ENCODE assay signal across 31 cellular contexts in genomic region chr5:158354958-158355357, GRCh38.
DNase-seq lines count a peak whose midpoint lies in the region; ATAC-seq, FAIRE-seq and TF ChIP-seq lines count a peak whose summit lies in the region.
"Had no signal": no experiment of that assay in that cellular context is flagged by ENCODE, and none has a peak within 500 bp of the region (broad histone marks: within the 10 kb centered on the region; RNA-seq: fewer than 3 reads in every experiment).

No MANE protein-coding gene starts in this region.

- H3K27me3 ChIP-seq in DOHH2 (ENCODE audit: control insufficient read depth, low read length), result no peaks in the 10 kb centered on the region
- no peaks in the 10 kb centered on the region for H3K27me3 ChIP-seq in GM12878 (replicated peaks in 1 of 2; ENCODE audit: control insufficient read depth in 2 of 2, insufficient read depth in 2 of 2, low read length in 1 of 2)
- H3K27me3 ChIP-seq: gastroesophageal sphincter, hepatocyte, pancreas, upper lobe of left lung had no signal

- H3K4me2 ChIP-seq in DOHH2 (ENCODE audit: low read length) (peak overlapping the region; percentile 8; the same call in 1 of the 2 replicates), GM12878 (ENCODE audit: control insufficient read depth, insufficient read depth) (no peak overlapping the region)
- H3K4me2 ChIP-seq: hepatocyte had no signal

- H3F3A ChIP-seq in DOHH2 (ENCODE audit: control insufficient read depth, insufficient read depth), result no peaks in the 10 kb centered on the region

- TF ChIP-seq EP300 in GM12878 (IDR thresholded peaks at IDR 0.05; ENCODE audit: borderline replicate concordance in 1 of 2, control insufficient read depth in 1 of 2, low read depth in 2 of 2, low read length in 2 of 2), result peak in 1 of 2 experiments; percentile 45; a peak in 1 of 4 replicates

- RAD21 ChIA-PET in GM12878 (lab: Charles Lee; ENCODE audit: unreplicated experiment), result interaction anchor here (0.8 kb wide), 1 partner anchor 180 kb away, joined by 3 read pairs; no protein-coding TSS in a partner anchor

- no TSS peak for BruUV-seq in GM12878 (replicated peaks; lab: Mats Ljungman, UMichigan)

- peaks cover 0 to 8% (median 5%) of the 10 kb centered on the region in 7 donors for H3K9me3 Mint-ChIP-seq in CD14-positive monocyte
- H3K9me3 Mint-ChIP-seq: activated naive CD8-positive, alpha-beta T cell treated with anti-CD3 and anti-CD28 coated beads, Interleukin-2, amount 10 ng/mL, durations not matched to agents 7 days and 5 days; T-helper 1 cell treated with Interleukin-12 subunit alpha and Interleukin-12 subunit beta and Interleukin-4 antibody, amounts not matched to agents 30 μg/mL and 1 μg/mL, for 36 hours had no signal

- ATAC-seq in GM12878 (peak; percentile 70), HG03457 (IDR thresholded peaks at IDR 0.05; ENCODE audit: unreplicated experiment) (no peak)
- ATAC-seq: gastroesophageal sphincter, left cardiac atrium, mucosa of descending colon, pancreas had no signal

- CTCF ChIA-PET in GM12878 (lab: Yijun Ruan, JAX), result interaction anchor here (1.5 kb wide), 1 partner anchor 9 kb away, joined by 5 read pairs; no protein-coding TSS in a partner anchor

- SMC1A ChIA-PET in GM12878 (lab: Charles Lee; ENCODE audit: uncharacterized antibody, unreplicated experiment), result interaction anchor here (0.6 to 0.7 kb wide), 2 partner anchors 25 to 55 kb away, joined by 3 read pairs; no protein-coding TSS in a partner anchor

- no peak overlapping the region for H2AFZ ChIP-seq in GM12878 (ENCODE audit: control insufficient read depth, low read depth, low read length)
- H2AFZ ChIP-seq: hepatocyte had no signal

- H3K4me1 ChIP-seq in DOHH2 (ENCODE audit: control insufficient read depth, low read length), result peaks cover 19% of the 10 kb centered on the region
- H3K4me1 ChIP-seq in GM12878 (ENCODE audit: control insufficient read depth, insufficient read depth, low read length), result no peaks in the 10 kb centered on the region
- H3K4me1 ChIP-seq: Caco-2, gastroesophageal sphincter, pancreas, upper lobe of left lung had no signal

- H3K27ac Mint-ChIP-seq in CD14-positive monocyte, result no peak overlapping the region
- H3K27ac Mint-ChIP-seq: activated naive CD8-positive, alpha-beta T cell treated with anti-CD3 and anti-CD28 coated beads, Interleukin-2, amount 10 ng/mL, durations not matched to agents 7 days and 5 days; nephron; T-helper 1 cell treated with Interleukin-12 subunit alpha and Interleukin-12 subunit beta and Interleukin-4 antibody, amounts not matched to agents 30 μg/mL and 1 μg/mL, for 36 hours had no signal

- no peak for TF ChIP-seq CTCF in DOHH2 (IDR thresholded peaks at IDR 0.05; ENCODE audit: low read depth, low read length, poor library complexity, severe bottlenecking)
- TF ChIP-seq CTCF in GM12865 (IDR thresholded peaks at IDR 0.05; ENCODE audit: insufficient read depth, low read depth, low read length, missing control alignments), result no peak
- no peak for TF ChIP-seq CTCF in GM12878 (IDR thresholded peaks at IDR 0.05 in 2 of 3, conservative IDR thresholded peaks at IDR 0.05 in 1 of 3; ENCODE audit: control insufficient read depth in 2 of 3, extremely low read depth in 1 of 3, insufficient read depth in 1 of 3, low read depth in 3 of 3, low read length in 3 of 3)
- no peak for TF ChIP-seq CTCF in CD14-positive monocyte (IDR thresholded peaks at IDR 0.05)

- peak overlapping the region in 1 of 2 donors; percentile 6 for H3K4me3 Mint-ChIP-seq in CD14-positive monocyte
- H3K4me3 Mint-ChIP-seq: activated naive CD8-positive, alpha-beta T cell treated with anti-CD3 and anti-CD28 coated beads, Interleukin-2, amount 10 ng/mL, durations not matched to agents 7 days and 5 days; nephron; T-helper 1 cell treated with Interleukin-12 subunit alpha and Interleukin-12 subunit beta and Interleukin-4 antibody, amounts not matched to agents 30 μg/mL and 1 μg/mL, for 36 hours had no signal

- H3K79me2 ChIP-seq in DOHH2 (ENCODE audit: control insufficient read depth, low read length) (no peaks in the 10 kb centered on the region), GM12878 (ENCODE audit: control insufficient read depth, insufficient read depth, low read length) (no peaks in the 10 kb centered on the region)
- H3K79me2 ChIP-seq: hepatocyte had no signal

- H3K4me1 Mint-ChIP-seq in CD14-positive monocyte, result peaks cover 6% of the 10 kb centered on the region
- H3K4me1 Mint-ChIP-seq: activated naive CD8-positive, alpha-beta T cell treated with anti-CD3 and anti-CD28 coated beads, Interleukin-2, amount 10 ng/mL, durations not matched to agents 7 days and 5 days had no signal

- H3K36me3 ChIP-seq in DOHH2 (ENCODE audit: control insufficient read depth, low read length) (no peaks in the 10 kb centered on the region), GM12878 (ENCODE audit: control insufficient read depth in 2 of 2, insufficient read depth in 2 of 2, low read length in 1 of 2) (no peaks in the 10 kb centered on the region)
- H3K36me3 ChIP-seq: gastroesophageal sphincter, pancreas, upper lobe of left lung had no signal

- no peak for TF ChIP-seq POLR2A in GM12878 (IDR thresholded peaks at IDR 0.05; ENCODE audit: low read depth, low read length)

- H3K4me3 ChIP-seq in DOHH2 (ENCODE audit: low read length), result no peak overlapping the region
- no peak overlapping the region for H3K4me3 ChIP-seq in GM12865 (ENCODE audit: low read depth, low read length)
- H3K4me3 ChIP-seq in GM12878, result no peak overlapping the region
- H3K4me3 ChIP-seq: gastroesophageal sphincter, hepatocyte, mucosa of descending colon, pancreas, upper lobe of left lung had no signal

- no peak for TF ChIP-seq RAD21 in GM12878 (IDR thresholded peaks at IDR 0.05; ENCODE audit: insufficient read depth, low read depth, low read length)

- no peak overlapping the region for H3K9ac ChIP-seq in GM12878 (ENCODE audit: control insufficient read depth, insufficient read depth, low read length)

- FAIRE-seq in GM12878 (lab: Jason Lieb, UNC), result no peak
- FAIRE-seq: endometrium, GM12892, pancreas, small intestine, TTC549 had no signal

- peaks cover 1 to 8% (median 8%) of the 10 kb centered on the region in 3 donors for H3K27me3 Mint-ChIP-seq in CD14-positive monocyte (ENCODE audit: low read depth in 3 of 3)
- H3K27me3 Mint-ChIP-seq: activated naive CD8-positive, alpha-beta T cell treated with anti-CD3 and anti-CD28 coated beads, Interleukin-2, amount 10 ng/mL, durations not matched to agents 7 days and 5 days had no signal

- in situ Hi-C loops in GM12878 (cut with MboI), result no loop called here

- H3K9me2 ChIP-seq in DOHH2 (replicated peaks; ENCODE audit: control insufficient read depth, low read length), result no peaks in the 10 kb centered on the region

- DNase-seq in GM12865 (ENCODE audit: low read depth), result peak; percentile 3
- peak; percentile 19 for DNase-seq in MV-4-11 (lab: John Stamatoyannopoulos, UW)
- DNase-seq in GM12878 (ENCODE audit: low read depth, low spot score), result peak; percentile 1
- no peak for DNase-seq in nucleus accumbens (lab: John Stamatoyannopoulos, UW)
- no peak for DNase-seq in CD14-positive monocyte (ENCODE audit: low spot score)
- DNase-seq: activated CD4-positive, alpha-beta T cell treated with anti-CD3 and anti-CD28 coated beads for 1 hour; activated CD8-positive, alpha-beta memory T cell treated with anti-CD3 and anti-CD28 coated beads for 24 hours; activated naive CD8-positive, alpha-beta T cell treated with anti-CD3 and anti-CD28 coated beads, Interleukin-2, amount 10 ng/mL, durations not matched to agents 7 days and 5 days; C1 segment of cervical spinal cord; Caco-2; DMS79; left cardiac atrium; mucosa of descending colon; NCI-H2081; NCI-H226; NCI-H748 treated with DMSO at 0.1 percent for 48 hours; pancreas; small intestine; stimulated activated CD4-positive, alpha-beta T cell treated with anti-CD3 and anti-CD28 coated beads, Interleukin-1b, Interleukin-23, amount 100 ng/mL, for 48 hours; substantia nigra; upper lobe of left lung had no signal

- H4K20me1 ChIP-seq in DOHH2 (ENCODE audit: control insufficient read depth, insufficient read depth, low read depth, low read length) (no peaks in the 10 kb centered on the region), GM12878 (ENCODE audit: control insufficient read depth, insufficient read depth) (no peaks in the 10 kb centered on the region)

- intact Hi-C loops in GM12878 (cut with micrococcal nuclease; ENCODE audit: unreplicated experiment) (no loop called here), CD14-positive monocyte (cut with micrococcal nuclease) (no loop called here)

- H3K36me3 Mint-ChIP-seq in CD14-positive monocyte, result no peaks in the 10 kb centered on the region

- H3K27ac ChIP-seq in DOHH2 (ENCODE audit: low read depth, low read length), result no peak overlapping the region
- no peak overlapping the region for H3K27ac ChIP-seq in GM12878 (ENCODE audit: control insufficient read depth, insufficient read depth)
- H3K27ac ChIP-seq: gastroesophageal sphincter, hepatocyte, pancreas, RWPE1, upper lobe of left lung had no signal

- H3K9me3 ChIP-seq in DOHH2 (ENCODE audit: control insufficient read depth, insufficient read depth, low read length), result peaks cover 7% of the 10 kb centered on the region
- H3K9me3 ChIP-seq in GM12878 (replicated peaks; ENCODE audit: control insufficient read depth, insufficient read depth, low read length), result no peaks in the 10 kb centered on the region; the same call in 2 of the 3 replicates
- H3K9me3 ChIP-seq: Caco-2, gastroesophageal sphincter, mucosa of descending colon, pancreas, upper lobe of left lung had no signal

- POLR2A ChIA-PET in GM12878 (lab: Charles Lee), result no interaction called here

TF ChIP-seq in GM12878, 131 proteins besides CTCF, POLR2A, EP300 and RAD21 (continues in another document):
- TF ChIP-seq JUNB (IDR thresholded peaks at IDR 0.05) (peak; percentile 34; the same call in 1 of the 2 replicates), ZNF384 (IDR thresholded peaks at IDR 0.05; ENCODE audit: borderline replicate concordance, low read depth, low read length) (no peak)
- TF ChIP-seq, protein P1, sequence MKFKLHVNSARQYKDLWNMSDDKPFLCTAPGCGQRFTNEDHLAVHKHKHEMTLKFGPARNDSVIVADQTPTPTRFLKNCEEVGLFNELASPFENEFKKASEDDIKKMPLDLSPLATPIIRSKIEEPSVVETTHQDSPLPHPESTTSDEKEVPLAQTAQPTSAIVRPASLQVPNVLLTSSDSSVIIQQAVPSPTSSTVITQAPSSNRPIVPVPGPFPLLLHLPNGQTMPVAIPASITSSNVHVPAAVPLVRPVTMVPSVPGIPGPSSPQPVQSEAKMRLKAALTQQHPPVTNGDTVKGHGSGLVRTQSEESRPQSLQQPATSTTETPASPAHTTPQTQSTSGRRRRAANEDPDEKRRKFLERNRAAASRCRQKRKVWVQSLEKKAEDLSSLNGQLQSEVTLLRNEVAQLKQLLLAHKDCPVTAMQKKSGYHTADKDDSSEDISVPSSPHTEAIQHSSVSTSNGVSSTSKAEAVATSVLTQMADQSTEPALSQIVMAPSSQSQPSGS (IDR thresholded peaks at IDR 0.05; ENCODE audit: low read length), result peak; percentile 43; the same call in 1 of the 2 replicates

Comparison
In these comparisons a context has a peak if more than half of its experiments do, and no peak if none do; other contexts are left out.
1. DNase-seq: peak in GM12865 (single experiment), MV-4-11 (single experiment) and GM12878 (single experiment); none in nucleus accumbens (0 of 56) and CD14-positive monocyte (single experiment).